ENCODE assay signal across 11 cellular contexts in the genomic region with DNA sequence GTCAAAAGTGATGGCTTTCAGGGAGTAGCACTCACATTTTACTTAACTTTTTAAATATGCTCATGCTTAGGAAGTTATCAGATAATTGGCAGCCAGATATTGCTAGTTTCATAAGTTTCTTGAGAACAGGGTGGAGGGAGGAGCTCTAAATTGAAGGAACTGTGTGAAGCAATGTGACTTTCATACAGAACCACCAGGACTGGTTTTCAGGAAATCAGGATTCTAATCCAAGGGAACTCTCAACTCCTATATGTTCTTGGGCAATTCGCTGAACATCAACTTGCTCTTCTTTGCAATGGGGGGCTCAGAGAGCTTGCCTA. TPM values are rescaled to one million over a fixed set of nuclear protein-coding genes. Genes with fewer than 3 reads are reported as not detected.
DNase-seq lines count a peak whose midpoint lies in the region; ATAC-seq and TF ChIP-seq lines count a peak whose summit lies in the region.
"Had no signal": no experiment of that assay in that cellular context is flagged by ENCODE, and none has a peak within 500 bp of the region (broad histone marks: within the 10 kb centered on the region; RNA-seq: fewer than 3 reads in every experiment).

No MANE protein-coding gene starts in this region.

- H4K20me1 ChIP-seq in osteoblast (ENCODE audit: insufficient read depth, low read length): no peaks in the 10 kb centered on the region

- no peak for ATAC-seq in GM21515 (IDR thresholded peaks at IDR 0.05; ENCODE audit: unreplicated experiment)

- POLR2A ChIA-PET in activated CD4-positive, alpha-beta memory T cell treated with anti-CD3 and anti-CD28 coated beads, Interleukin-2, amount 10 ng/mL, durations not matched to agents 7 days and 5 days (lab: Charles Lee): interaction anchor here (1.5 to 7.1 kb wide), 2 partner anchors 12 to 16 kb away, joined by 3 to 96 read pairs; a partner anchor contains a TSS

- H3K79me2 ChIP-seq in osteoblast (ENCODE audit: insufficient read depth, low read length): peaks cover 18% of the 10 kb centered on the region

- no peaks in the 10 kb centered on the region for H3K9me3 Mint-ChIP-seq in IgD-negative memory B cell
- no peaks in the 10 kb centered on the region for H3K9me3 Mint-ChIP-seq in activated CD4-positive, alpha-beta memory T cell treated with anti-CD3 and anti-CD28 coated beads, Interleukin-2, amount 10 ng/mL, durations not matched to agents 7 days and 5 days
- H3K9me3 Mint-ChIP-seq: CD8-positive, alpha-beta memory T cell had no signal

- H3K36me3 ChIP-seq in osteoblast (ENCODE audit: insufficient read depth, low read length) (peaks cover 21% of the 10 kb centered on the region), uterus (no peaks in the 10 kb centered on the region)

- no peaks in the 10 kb centered on the region for H3K27me3 Mint-ChIP-seq in IgD-negative memory B cell
- no peaks in the 10 kb centered on the region for H3K27me3 Mint-ChIP-seq in activated CD4-positive, alpha-beta memory T cell treated with anti-CD3 and anti-CD28 coated beads, Interleukin-2, amount 10 ng/mL, durations not matched to agents 7 days and 5 days
- H3K27me3 Mint-ChIP-seq: CD8-positive, alpha-beta memory T cell had no signal

- H2AFZ ChIP-seq in osteoblast (ENCODE audit: low read length): no peak overlapping the region

- CTCF ChIA-PET in activated CD4-positive, alpha-beta memory T cell treated with anti-CD3 and anti-CD28 coated beads, Interleukin-2, amount 10 ng/mL, durations not matched to agents 7 days and 5 days (lab: Charles Lee): interaction anchor here (1.0 kb wide), 1 partner anchor 17 kb away, joined by 3 read pairs; a partner anchor contains a TSS

- peaks cover 15 to 20% (median 20%) of the 10 kb centered on the region in 3 donors for H3K4me1 Mint-ChIP-seq in IgD-negative memory B cell
- H3K4me1 Mint-ChIP-seq in activated CD4-positive, alpha-beta memory T cell treated with anti-CD3 and anti-CD28 coated beads, Interleukin-2, amount 10 ng/mL, durations not matched to agents 7 days and 5 days: peaks cover 62% of the 10 kb centered on the region

- H3K4me3 ChIP-seq in epithelial cell of esophagus (ENCODE audit: low read length): no peak overlapping the region
- no peak overlapping the region for H3K4me3 ChIP-seq in osteoblast (ENCODE audit: insufficient read depth, low read length)
- H3K4me3 ChIP-seq in uterus: no peak overlapping the region

- H3K27ac Mint-ChIP-seq in IgD-negative memory B cell: peak overlapping the region in 2 of 3 donors; percentile 39 to 53
- peak overlapping the region; percentile 19 for H3K27ac Mint-ChIP-seq in activated CD4-positive, alpha-beta memory T cell treated with anti-CD3 and anti-CD28 coated beads, Interleukin-2, amount 10 ng/mL, durations not matched to agents 7 days and 5 days

- TF ChIP-seq POLR2A in uterus (IDR thresholded peaks at IDR 0.05): no peak

- no peak for DNase-seq in activated CD4-positive, alpha-beta memory T cell treated with anti-CD3 and anti-CD28 coated beads, Interleukin-2, amount 10 ng/mL, durations not matched to agents 7 days and 5 days
- DNase-seq in epithelial cell of esophagus (ENCODE audit: low read depth): peak; percentile 57
- no peak for DNase-seq in osteoblast (ENCODE audit: insufficient read length, low spot score, missing footprints)
- no peak for DNase-seq in midbrain (lab: John Stamatoyannopoulos, UW)
- DNase-seq in uterus: no peak
- DNase-seq: CD8-positive, alpha-beta memory T cell; hypothalamus; MM.1S; stimulated activated CD4-positive, alpha-beta T cell treated with anti-CD3 and anti-CD28 coated beads, Interleukin-4, amount 100 ng/mL, for 4 hours had no signal

- H3K27ac ChIP-seq in osteoblast (ENCODE audit: low read depth, low read length) (peak overlapping the region; percentile 29), uterus (peak overlapping the region in 1 of 2 donors; percentile 75)

- H3K9me3 ChIP-seq in osteoblast (ENCODE audit: low read depth, low read length): no peaks in the 10 kb centered on the region
- no peaks in the 10 kb centered on the region for H3K9me3 ChIP-seq in uterus

- H3K4me3 Mint-ChIP-seq in IgD-negative memory B cell: peak overlapping the region in 1 of 4 donors; percentile 36
- no peak overlapping the region for H3K4me3 Mint-ChIP-seq in activated CD4-positive, alpha-beta memory T cell treated with anti-CD3 and anti-CD28 coated beads, Interleukin-2, amount 10 ng/mL, durations not matched to agents 7 days and 5 days
- H3K4me3 Mint-ChIP-seq: CD8-positive, alpha-beta memory T cell had no signal

- H3K36me3 Mint-ChIP-seq in IgD-negative memory B cell: peaks cover 2% of the 10 kb centered on the region
- peaks cover 58% of the 10 kb centered on the region for H3K36me3 Mint-ChIP-seq in activated CD4-positive, alpha-beta memory T cell treated with anti-CD3 and anti-CD28 coated beads, Interleukin-2, amount 10 ng/mL, durations not matched to agents 7 days and 5 days (ENCODE audit: low read depth)

- no peak overlapping the region for H3K4me2 ChIP-seq in osteoblast (ENCODE audit: insufficient read depth, low read length)

- H3K27me3 ChIP-seq in osteoblast (ENCODE audit: insufficient read depth, low read length): no peaks in the 10 kb centered on the region
- H3K27me3 ChIP-seq in uterus: no peaks in the 10 kb centered on the region

- intact Hi-C loops in uterus (cut with DNase I; ENCODE audit: low total_unique reads): no loop called here

- H3K4me1 ChIP-seq in osteoblast (ENCODE audit: insufficient read depth, low read length) (peaks cover 32% of the 10 kb centered on the region), uterus (peaks cover 0 to 10% of the 10 kb centered on the region in 2 donors)

- TF ChIP-seq CTCF in epithelial cell of esophagus (IDR thresholded peaks at IDR 0.05; ENCODE audit: insufficient read depth, low read depth, low read length, missing control alignments): no peak
- TF ChIP-seq CTCF in osteoblast (IDR thresholded peaks at IDR 0.05; ENCODE audit: extremely low read depth, low read depth, low read length): no peak
- TF ChIP-seq CTCF in uterus (IDR thresholded peaks at IDR 0.05): no peak

RNA-seq across cellular contexts. Expression of a gene that starts 2.8 kb away (rescaled TPM):
- polyA plus RNA-seq in IgD-negative memory B cell: 3.1 TPM
- 1 to 10 TPM; 2.4 to 5.3 TPM for total RNA-seq in activated CD4-positive, alpha-beta memory T cell treated with anti-CD3 and anti-CD28 coated beads, Interleukin-2, amount 10 ng/mL, durations not matched to agents 7 days and 5 days
- 8.0 and 8.7 TPM in 2 replicates for total RNA-seq in osteoblast
- 10 to 100 TPM in 2 of 4 donors, 1 to 10 TPM in 2; 5.9 to 22.5 (median 11.9) TPM for total RNA-seq in uterus

RNA-seq across cellular contexts. Expression of a gene that starts 17.3 kb away (rescaled TPM):
- 168 TPM for polyA plus RNA-seq in IgD-negative memory B cell
- 100 to 1,000 TPM; 132 to 133 TPM for total RNA-seq in activated CD4-positive, alpha-beta memory T cell treated with anti-CD3 and anti-CD28 coated beads, Interleukin-2, amount 10 ng/mL, durations not matched to agents 7 days and 5 days
- total RNA-seq in osteoblast (50.3 and 59.2 TPM in 2 replicates), uterus (100 to 1,000 TPM in 1 of 4 donors, 10 to 100 TPM in 3; 54.5 to 121 (median 67.2) TPM)

RNA-seq across cellular contexts. Expression of a gene that starts 17.5 kb away (rescaled TPM):
- polyA plus RNA-seq in IgD-negative memory B cell: 44.2 TPM
- total RNA-seq in activated CD4-positive, alpha-beta memory T cell treated with anti-CD3 and anti-CD28 coated beads, Interleukin-2, amount 10 ng/mL, durations not matched to agents 7 days and 5 days: 10 to 100 TPM; 47.2 to 47.4 TPM
- total RNA-seq in osteoblast (35.5 and 42.1 TPM in 2 replicates), uterus (10 to 100 TPM in 3 of 4 donors, 1 to 10 TPM in 1; 10.0 to 79.4 (median 51.9) TPM)
